ENCODE assay signal across 16 cellular contexts in genomic region chr3:167773584-167773983, GRCh38. TPM values are rescaled to one million over a fixed set of nuclear protein-coding genes. Genes with fewer than 3 reads are reported as not detected.
A peak's percentile ranks its signal among the peaks of the same experiment; 100 is the strongest.
DNase-seq lines count a peak whose midpoint lies in the region; ATAC-seq and TF ChIP-seq lines count a peak whose summit lies in the region.
"Had no signal": no experiment of that assay in that cellular context is flagged by ENCODE, and none has a peak within 500 bp of the region (broad histone marks: within the 10 kb centered on the region; RNA-seq: fewer than 3 reads in every experiment).

No MANE protein-coding gene starts in this region.

- peaks cover 9 to 14% of the 10 kb centered on the region in 2 donors for H3K4me1 Mint-ChIP-seq in natural killer cell
- peaks cover 4 to 10% of the 10 kb centered on the region in 2 donors for H3K4me1 Mint-ChIP-seq in natural killer cell treated with Interleukin-12 subunit alpha and Interleukin-12 subunit beta and Interleukin-15 and Interleukin-18, amount 100 ng/mL, for 72 hours (ENCODE audit: low read depth in 2 of 2)
- peaks cover 18 to 34% of the 10 kb centered on the region in 2 donors for H3K4me1 Mint-ChIP-seq in stimulated activated naive B cell treated with anti-CD40 and anti-IgM and Interleukin-4, amounts not matched to agents 10 μg/mL and 1 μg/mL and 100 μg/mL, for 72 hours
- H3K4me1 Mint-ChIP-seq in CD4-positive, alpha-beta memory T cell = no peaks in the 10 kb centered on the region

- no peaks in the 10 kb centered on the region for H3K27me3 ChIP-seq in CD4-positive, alpha-beta memory T cell (ENCODE audit: insufficient read depth, low read length)
- H3K27me3 ChIP-seq: esophagus squamous epithelium, SJSA1, stomach had no signal

- peak overlapping the region; percentile 14 to 33 for H3K27ac Mint-ChIP-seq in natural killer cell
- H3K27ac Mint-ChIP-seq in natural killer cell treated with Interleukin-12 subunit alpha and Interleukin-12 subunit beta and Interleukin-15 and Interleukin-18, amount 100 ng/mL, for 72 hours = no peak overlapping the region
- no peak overlapping the region for H3K27ac Mint-ChIP-seq in stimulated activated naive B cell treated with anti-CD40 and anti-IgM and Interleukin-4, amounts not matched to agents 10 μg/mL and 1 μg/mL and 100 μg/mL, for 72 hours
- H3K27ac Mint-ChIP-seq in CD4-positive, alpha-beta memory T cell = no peak overlapping the region
- H3K27ac Mint-ChIP-seq: activated T-helper 2 cell treated with anti-CD3 and anti-CD28 coated beads, Interferon-gamma antibody, Interleukin-2, Interleukin-4, amounts not matched to agents 10 μg/mL and 5 μg/mL and 100 μg/mL, durations not matched to agents 14 hours and 24 hours and 36 hours had no signal

- no peak overlapping the region for H3K4me3 Mint-ChIP-seq in natural killer cell
- H3K4me3 Mint-ChIP-seq in natural killer cell treated with Interleukin-12 subunit alpha and Interleukin-12 subunit beta and Interleukin-15 and Interleukin-18, amount 100 ng/mL, for 72 hours = no peak overlapping the region
- no peak overlapping the region for H3K4me3 Mint-ChIP-seq in stimulated activated naive B cell treated with anti-CD40 and anti-IgM and Interleukin-4, amounts not matched to agents 10 μg/mL and 1 μg/mL and 100 μg/mL, for 72 hours
- no peak overlapping the region for H3K4me3 Mint-ChIP-seq in CD4-positive, alpha-beta memory T cell

- POLR2A ChIA-PET in CD4-positive, alpha-beta memory T cell (lab: Charles Lee; ENCODE audit: partially characterized antibody) = no interaction called here

- no peak for TF ChIP-seq CTCF in natural killer cell (IDR thresholded peaks at IDR 0.05)

- DNase-seq in natural killer cell = no peak
- no peak for DNase-seq in natural killer cell treated with Interleukin-12 subunit alpha and Interleukin-12 subunit beta and Interleukin-15 and Interleukin-18, amount 100 ng/mL, for 72 hours (ENCODE audit: low spot score)
- no peak for DNase-seq in stimulated activated naive B cell treated with anti-CD40 and anti-IgM and Interleukin-4, amounts not matched to agents 10 μg/mL and 1 μg/mL and 100 μg/mL, for 72 hours
- no peak for DNase-seq in CD4-positive, alpha-beta memory T cell
- DNase-seq in activated CD4-positive, alpha-beta T cell treated with anti-CD3 and anti-CD28 coated beads for 48 hours = no peak
- DNase-seq in NCI-H1105 treated with DMSO at 0.1 percent for 48 hours (lab: John Stamatoyannopoulos, UW) = no peak
- DNase-seq: Calu3; esophagus squamous epithelium; NCI-H524; stimulated activated CD4-positive, alpha-beta T cell treated with anti-CD3 and anti-CD28 coated beads, Interleukin-2, amount 100 ng/mL, for 48 hours; stomach had no signal

- H3K36me3 Mint-ChIP-seq in natural killer cell = no peaks in the 10 kb centered on the region
- no peaks in the 10 kb centered on the region for H3K36me3 Mint-ChIP-seq in natural killer cell treated with Interleukin-12 subunit alpha and Interleukin-12 subunit beta and Interleukin-15 and Interleukin-18, amount 100 ng/mL, for 72 hours
- H3K36me3 Mint-ChIP-seq in stimulated activated naive B cell treated with anti-CD40 and anti-IgM and Interleukin-4, amounts not matched to agents 10 μg/mL and 1 μg/mL and 100 μg/mL, for 72 hours = peaks cover 5 to 7% of the 10 kb centered on the region in 2 donors
- H3K36me3 Mint-ChIP-seq in CD4-positive, alpha-beta memory T cell = no peaks in the 10 kb centered on the region

- peak in 1 of 3 donors; percentile 52 for ATAC-seq in natural killer cell
- no peak for ATAC-seq in natural killer cell treated with Interleukin-12 subunit alpha and Interleukin-12 subunit beta and Interleukin-15 and Interleukin-18, amount 100 ng/mL, for 72 hours
- peak; percentile 88 for ATAC-seq in GM21825 (IDR thresholded peaks at IDR 0.05; ENCODE audit: unreplicated experiment)
- peak; percentile 88 for ATAC-seq in HG03175 (IDR thresholded peaks at IDR 0.05; ENCODE audit: unreplicated experiment)
- peak; percentile 48 to 67 for ATAC-seq in stimulated activated naive B cell treated with anti-CD40 and anti-IgM and Interleukin-4, amounts not matched to agents 10 μg/mL and 1 μg/mL and 100 μg/mL, for 72 hours (replicated peaks)

- H3K36me3 ChIP-seq in CD4-positive, alpha-beta memory T cell (ENCODE audit: insufficient read depth, low read length) = no peaks in the 10 kb centered on the region
- H3K36me3 ChIP-seq: esophagus squamous epithelium, SJSA1, stomach had no signal

- H3K9me3 ChIP-seq in CD4-positive, alpha-beta memory T cell (ENCODE audit: control insufficient read depth in 1 of 2, low read length in 2 of 2) = no peaks in the 10 kb centered on the region
- H3K9me3 ChIP-seq: SJSA1 had no signal

- no peaks in the 10 kb centered on the region for H3K9me3 Mint-ChIP-seq in natural killer cell
- H3K9me3 Mint-ChIP-seq in natural killer cell treated with Interleukin-12 subunit alpha and Interleukin-12 subunit beta and Interleukin-15 and Interleukin-18, amount 100 ng/mL, for 72 hours = no peaks in the 10 kb centered on the region
- H3K9me3 Mint-ChIP-seq in stimulated activated naive B cell treated with anti-CD40 and anti-IgM and Interleukin-4, amounts not matched to agents 10 μg/mL and 1 μg/mL and 100 μg/mL, for 72 hours = peaks cover 3 to 8% of the 10 kb centered on the region in 2 donors
- H3K9me3 Mint-ChIP-seq in CD4-positive, alpha-beta memory T cell = peaks cover 0 to 8% (median 4%) of the 10 kb centered on the region in 8 donors
- H3K9me3 Mint-ChIP-seq: activated T-helper 2 cell treated with anti-CD3 and anti-CD28 coated beads, Interferon-gamma antibody, Interleukin-2, Interleukin-4, amounts not matched to agents 10 μg/mL and 5 μg/mL and 100 μg/mL, durations not matched to agents 14 hours and 24 hours and 36 hours had no signal

- H3K4me3 ChIP-seq in CD4-positive, alpha-beta memory T cell (ENCODE audit: low read length in 2 of 2) = no peak overlapping the region
- H3K4me3 ChIP-seq: esophagus squamous epithelium, SJSA1, stomach had no signal

- no peaks in the 10 kb centered on the region for H3K4me1 ChIP-seq in CD4-positive, alpha-beta memory T cell (ENCODE audit: insufficient read depth, low read length)
- H3K4me1 ChIP-seq: SJSA1 had no signal

- intact Hi-C loops in natural killer cell (cut with micrococcal nuclease) = no loop called here
- intact Hi-C loops in CD4-positive, alpha-beta memory T cell (cut with micrococcal nuclease) = no loop called here

- H3K27ac ChIP-seq in CD4-positive, alpha-beta memory T cell (ENCODE audit: low read depth, low read length) = no peak overlapping the region
- H3K27ac ChIP-seq: 22Rv1, esophagus squamous epithelium, SJSA1, stomach had no signal

- H3K27me3 Mint-ChIP-seq in natural killer cell (ENCODE audit: low read depth in 2 of 2) = no peaks in the 10 kb centered on the region
- H3K27me3 Mint-ChIP-seq in natural killer cell treated with Interleukin-12 subunit alpha and Interleukin-12 subunit beta and Interleukin-15 and Interleukin-18, amount 100 ng/mL, for 72 hours = peaks cover 2 to 6% of the 10 kb centered on the region in 2 donors
- H3K27me3 Mint-ChIP-seq in stimulated activated naive B cell treated with anti-CD40 and anti-IgM and Interleukin-4, amounts not matched to agents 10 μg/mL and 1 μg/mL and 100 μg/mL, for 72 hours = no peaks in the 10 kb centered on the region
- peaks cover 0 to 1% of the 10 kb centered on the region in 2 donors for H3K27me3 Mint-ChIP-seq in CD4-positive, alpha-beta memory T cell

- CTCF ChIA-PET in CD4-positive, alpha-beta memory T cell (lab: Charles Lee; ENCODE audit: partially characterized antibody) = no interaction called here

RNA-seq across cellular contexts. Expression of gene SERPINI1, which starts 38.1 kb away (rescaled TPM):
- total RNA-seq in natural killer cell = 1 to 10 TPM; 5.6 to 9.3 (median 8.5) TPM
- total RNA-seq in natural killer cell treated with Interleukin-12 subunit alpha and Interleukin-12 subunit beta and Interleukin-15 and Interleukin-18, amount 100 ng/mL, for 72 hours = 1 to 10 TPM; 2.9 to 4.1 TPM
- total RNA-seq in CD4-positive, alpha-beta memory T cell = 1 to 10 TPM; 4.3 to 4.9 TPM
- polyA plus RNA-seq in CD4-positive, alpha-beta memory T cell = 10 to 100 TPM; 14.7 to 16.9 TPM

RNA-seq across cellular contexts. Expression of gene PDCD10, which starts 38.9 kb away (rescaled TPM):
- total RNA-seq in natural killer cell = 10 to 100 TPM; 50.6 to 58.3 (median 50.8) TPM
- total RNA-seq in natural killer cell treated with Interleukin-12 subunit alpha and Interleukin-12 subunit beta and Interleukin-15 and Interleukin-18, amount 100 ng/mL, for 72 hours = 10 to 100 TPM; 69.7 to 88.7 TPM
- total RNA-seq in CD4-positive, alpha-beta memory T cell = 10 to 100 TPM; 43.8 to 50.0 TPM
- 100 to 1,000 TPM; 105 to 133 TPM for polyA plus RNA-seq in CD4-positive, alpha-beta memory T cell

Comparison
In these comparisons a context has a peak if more than half of its experiments do, and no peak if none do; other contexts are left out.
1. H3K27ac Mint-ChIP-seq: peak in natural killer cell (2 of 2); none in natural killer cell treated with Interleukin-12 subunit alpha and Interleukin-12 subunit beta and Interleukin-15 and Interleukin-18, amount 100 ng/mL, for 72 hours (0 of 2), stimulated activated naive B cell treated with anti-CD40 and anti-IgM and Interleukin-4, amounts not matched to agents 10 μg/mL and 1 μg/mL and 100 μg/mL, for 72 hours (single experiment) and CD4-positive, alpha-beta memory T cell (0 of 7).
2. ATAC-seq: peak in GM21825 (single experiment), HG03175 (single experiment) and stimulated activated naive B cell treated with anti-CD40 and anti-IgM and Interleukin-4, amounts not matched to agents 10 μg/mL and 1 μg/mL and 100 μg/mL, for 72 hours (2 of 2); none in natural killer cell treated with Interleukin-12 subunit alpha and Interleukin-12 subunit beta and Interleukin-15 and Interleukin-18, amount 100 ng/mL, for 72 hours (0 of 2).